Comparison of ENCODE assay signal across 8 cellular contexts in genomic region chr6:142746524-142746923, GRCh38.
DNase-seq lines count a peak whose midpoint lies in the region; ATAC-seq and TF ChIP-seq lines count a peak whose summit lies in the region.

No MANE protein-coding gene starts in this region.

- H3K27ac ChIP-seq in esophagus squamous epithelium: no peak overlapping the region
- H3K27ac ChIP-seq in osteoblast (ENCODE audit: low read depth, low read length): no peak overlapping the region

- intact Hi-C loops in esophagus squamous epithelium (cut with DNase I): no loop called here

- DNase-seq in HFF-Myc (ENCODE audit: extremely low read depth, low read depth) (no peak), T follicular helper cell (ENCODE audit: low read depth) (peak; percentile 23), esophagus squamous epithelium (lab: John Stamatoyannopoulos, UW) (no peak), osteoblast (ENCODE audit: insufficient read length, low spot score, missing footprints) (no peak), HPDE6-E6E7 (ENCODE audit: extremely low spot score) (no peak)

- no peaks in the 10 kb centered on the region for H3K9me3 ChIP-seq in esophagus squamous epithelium
- no peaks in the 10 kb centered on the region for H3K9me3 ChIP-seq in osteoblast (ENCODE audit: low read depth, low read length)

- H3K79me2 ChIP-seq in osteoblast (ENCODE audit: insufficient read depth, low read length): no peaks in the 10 kb centered on the region

- H3K4me3 ChIP-seq in HFF-Myc (replicated peaks; ENCODE audit: low read depth, low read length) (no peak overlapping the region), esophagus squamous epithelium (no peak overlapping the region), osteoblast (ENCODE audit: insufficient read depth, low read length) (no peak overlapping the region)

- H3K27me3 ChIP-seq in esophagus squamous epithelium (no peaks in the 10 kb centered on the region), osteoblast (ENCODE audit: insufficient read depth, low read length) (no peaks in the 10 kb centered on the region)

- TF ChIP-seq CTCF in HFF-Myc (IDR thresholded peaks at IDR 0.05; ENCODE audit: low read depth, low read length, missing control alignments) (peak; percentile 45), esophagus squamous epithelium (IDR thresholded peaks at IDR 0.05) (peak in 4 of 6 experiments; percentile 16 to 35 (median 24)), osteoblast (IDR thresholded peaks at IDR 0.05; ENCODE audit: extremely low read depth, low read depth, low read length) (peak; percentile 55)

- ATAC-seq in GM18498 (IDR thresholded peaks at IDR 0.05; ENCODE audit: unreplicated experiment) (peak; percentile 69), GM18519 (IDR thresholded peaks at IDR 0.05; ENCODE audit: low FRiP score, unreplicated experiment) (no peak), HG03571 (IDR thresholded peaks at IDR 0.05; ENCODE audit: unreplicated experiment) (no peak)

- H2AFZ ChIP-seq in osteoblast (ENCODE audit: low read length): no peak overlapping the region

- H3K4me2 ChIP-seq in osteoblast (ENCODE audit: insufficient read depth, low read length): no peak overlapping the region

- H3K36me3 ChIP-seq in esophagus squamous epithelium: peaks cover 0 to 1% (median 0%) of the 10 kb centered on the region in 3 donors
- H3K36me3 ChIP-seq in osteoblast (ENCODE audit: insufficient read depth, low read length): no peaks in the 10 kb centered on the region

- WGBS in esophagus squamous epithelium, 2 donors: 89 to 94% methylated on average over 1 to 2 of the region's 2 CpGs

- H3K4me1 ChIP-seq in esophagus squamous epithelium (peaks cover 0 to 5% (median 0%) of the 10 kb centered on the region in 3 donors), osteoblast (ENCODE audit: insufficient read depth, low read length) (no peaks in the 10 kb centered on the region)

- no peaks in the 10 kb centered on the region for H4K20me1 ChIP-seq in osteoblast (ENCODE audit: insufficient read depth, low read length)

- no peak for TF ChIP-seq POLR2A in esophagus squamous epithelium (IDR thresholded peaks at IDR 0.05)
